1 cellular context compared by ENCODE assay signal in genomic region chr19:35296644-35297514, GRCh38.
TF ChIP-seq lines count a peak whose summit lies in the region.

No MANE protein-coding gene starts in this region.

TF ChIP-seq in K562, 482 proteins besides CTCF, POLR2A, EP300 and RAD21 (continues in another document):
- TF ChIP-seq HDAC6 (IDR thresholded peaks at IDR 0.05; ENCODE audit: low read depth, low read length) (0 out of 2 replicates have a peak, but pooled peaks have one; percentile 33), ZC3H4 (CRISPR knock-in tag; IDR thresholded peaks at IDR 0.05; ENCODE audit: borderline replicate concordance) (no peak), ZNF75A (CRISPR knock-in tag; IDR thresholded peaks at IDR 0.05) (no peak), NKRF (IDR thresholded peaks at IDR 0.05; ENCODE audit: borderline replicate concordance) (peak; percentile 33; the same call in 1 of the 2 replicates), RREB1 (CRISPR knock-in tag; IDR thresholded peaks at IDR 0.05) (no peak), BCLAF1 (IDR thresholded peaks at IDR 0.05; ENCODE audit: borderline replicate concordance in 1 of 2, control insufficient read depth in 1 of 2, low read depth in 2 of 2, low read length in 1 of 2) (no peak), LARP7 (IDR thresholded peaks at IDR 0.05) (peak; percentile 58; the same call in 1 of the 2 replicates), BRD9 (IDR thresholded peaks at IDR 0.05; ENCODE audit: low read depth, partially characterized antibody) (no peak), ARID1B (IDR thresholded peaks at IDR 0.05) (peak; percentile 35; the same call in 1 of the 2 replicates), NBN (IDR thresholded peaks at IDR 0.05; ENCODE audit: low read depth) (peak; percentile 64; the same call in 1 of the 2 replicates), DPF2 (IDR thresholded peaks at IDR 0.05) (peak; percentile 18; the same call in 1 of the 2 replicates), ZNF146 (CRISPR knock-in tag; IDR thresholded peaks at IDR 0.05; ENCODE audit: unreplicated experiment) (no peak), MBD1 (CRISPR knock-in tag; IDR thresholded peaks at IDR 0.05) (no peak), SMARCA5 (IDR thresholded peaks at IDR 0.05) (0 out of 2 replicates have a peak, but pooled peaks have one; percentile 15), ZNF347 (CRISPR knock-in tag; IDR thresholded peaks at IDR 0.05; ENCODE audit: low read depth) (no peak), SIN3A (IDR thresholded peaks at IDR 0.05; ENCODE audit: borderline replicate concordance in 2 of 2, control insufficient read depth in 1 of 2, low read depth in 2 of 2, low read length in 2 of 2) (no peak), HDAC1 (IDR thresholded peaks at IDR 0.05) (peak in 1 of 2 experiments; percentile 55; a peak in 2 of 4 replicates), ZNF121 (CRISPR knock-in tag; conservative IDR thresholded peaks at IDR 0.05) (no peak), ARHGAP35 (IDR thresholded peaks at IDR 0.05; ENCODE audit: partially characterized antibody) (peak; percentile 45), ZBTB33 (CRISPR knock-in tag; IDR thresholded peaks at IDR 0.05) (peak; percentile 94), ZNF740 (CRISPR knock-in tag; IDR thresholded peaks at IDR 0.05) (no peak), ZNF740 (tag; IDR thresholded peaks at IDR 0.05) (no peak), ZC3H11A (IDR thresholded peaks at IDR 0.05; ENCODE audit: low read depth, low read length) (no peak), NFIC (IDR thresholded peaks at IDR 0.05) (0 out of 2 replicates have a peak, but pooled peaks have one; percentile 11), RB1 (IDR thresholded peaks at IDR 0.05; ENCODE audit: low read depth) (no peak), HBP1 (CRISPR knock-in tag; IDR thresholded peaks at IDR 0.05) (peak; percentile 51), ZNF589 (CRISPR knock-in tag; IDR thresholded peaks at IDR 0.05; ENCODE audit: low read depth) (no peak), KDM5B (IDR thresholded peaks at IDR 0.05; ENCODE audit: insufficient replicate concordance, low read depth, low read length) (no peak), ADNP (tag; IDR thresholded peaks at IDR 0.05) (peak; percentile 81), OTX1 (CRISPR knock-in tag; IDR thresholded peaks at IDR 0.05) (peak; percentile 9; the same call in 1 of the 2 replicates), ZBTB26 (CRISPR knock-in tag; IDR thresholded peaks at IDR 0.05) (peak; percentile 46; the same call in 1 of the 2 replicates), SMARCA4 (IDR thresholded peaks at IDR 0.05) (peak; percentile 8; the same call in 1 of the 2 replicates), ZBTB5 (IDR thresholded peaks at IDR 0.05) (peak; percentile 28; the same call in 1 of the 2 replicates), HDGF (IDR thresholded peaks at IDR 0.05) (peak; percentile 86), RBM39 (optimal IDR thresholded peaks at IDR 0.05; ENCODE audit: low read depth, low read length) (no peak), PHF21A (IDR thresholded peaks at IDR 0.05; ENCODE audit: borderline replicate concordance, low read depth) (0 out of 2 replicates have a peak, but pooled peaks have one; percentile 12)
